In the genomic region with DNA sequence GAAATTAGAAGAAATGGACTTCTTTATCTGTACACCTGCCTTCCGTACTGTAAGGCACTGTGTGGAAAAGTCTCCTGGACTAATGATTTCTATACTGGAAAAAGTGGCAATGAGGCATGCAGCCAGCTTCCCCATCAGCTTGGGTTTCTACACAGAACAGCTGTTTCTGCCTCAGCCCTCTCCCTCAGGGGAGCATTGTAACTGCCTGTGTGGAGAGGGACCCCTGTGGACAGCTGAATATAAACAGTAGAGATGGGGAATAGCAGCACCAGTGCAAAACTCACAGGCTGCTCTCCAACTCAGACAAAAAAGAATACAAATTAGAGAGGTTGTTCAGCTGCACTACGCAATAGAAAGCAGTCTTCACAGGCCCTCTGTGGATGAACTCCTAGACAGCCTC, we compare ENCODE assay signal across 23 cellular contexts.
DNase-seq lines count a peak whose midpoint lies in the region; ATAC-seq and TF ChIP-seq lines count a peak whose summit lies in the region.
"Had no signal": no experiment of that assay in that cellular context is flagged by ENCODE, and none has a peak within 500 bp of the region (broad histone marks: within the 10 kb centered on the region; RNA-seq: fewer than 3 reads in every experiment).

No MANE protein-coding gene starts in this region.

- H4K20me1 ChIP-seq in GM23338 (replicated peaks; ENCODE audit: insufficient read depth): no peaks in the 10 kb centered on the region

- no peak overlapping the region for H3K27ac Mint-ChIP-seq in GM23338
- peak overlapping the region; percentile 58 to 89 (median 86) for H3K27ac Mint-ChIP-seq in nephron
- no peak overlapping the region for H3K27ac Mint-ChIP-seq in natural killer cell
- H3K27ac Mint-ChIP-seq in activated T-cell treated with anti-CD3 and anti-CD28 coated beads, Interleukin-2, amount 50 U/mL, for 72 hours: no peak overlapping the region
- H3K27ac Mint-ChIP-seq: activated naive CD4-positive, alpha-beta T cell treated with anti-CD3 and anti-CD28 coated beads for 36 hours; activated T-cell treated with anti-CD3 and anti-CD28 coated beads, Interleukin-2, amount 50 U/mL, for 24 hours had no signal

- no peaks in the 10 kb centered on the region for H3K36me3 ChIP-seq in GM23338 (ENCODE audit: insufficient read depth)

- TF ChIP-seq CTCF in GM23338 (conservative IDR thresholded peaks at IDR 0.05; ENCODE audit: low read depth in 2 of 2): peak in 1 of 2 experiments; percentile 19; a peak in 2 of 4 replicates
- no peak for TF ChIP-seq CTCF in nephron (IDR thresholded peaks at IDR 0.05; ENCODE audit: unreplicated experiment in 3 of 3)
- TF ChIP-seq CTCF in natural killer cell (IDR thresholded peaks at IDR 0.05): no peak

- H3K9me3 Mint-ChIP-seq in GM23338 (peaks cover 38% of the 10 kb centered on the region), nephron (peaks cover 12% of the 10 kb centered on the region), natural killer cell (peaks cover 9 to 30% of the 10 kb centered on the region in 2 donors)
- H3K9me3 Mint-ChIP-seq in activated T-cell treated with anti-CD3 and anti-CD28 coated beads, Interleukin-2, amount 50 U/mL, for 72 hours: peaks cover 2 to 7% of the 10 kb centered on the region in 2 donors

- intact Hi-C loops in natural killer cell (cut with micrococcal nuclease): no loop called here

- DNase-seq in GM23338 (ENCODE audit: low spot score) (peak; percentile 36), NCI-H2081 treated with DMSO at 0.1 percent for 48 hours (lab: John Stamatoyannopoulos, UW) (peak; percentile 41), brain pericyte (ENCODE audit: low read depth, low spot score) (peak; percentile 6), natural killer cell (no peak), NCI-H1436 (lab: John Stamatoyannopoulos, UW) (no peak)
- no peak for DNase-seq in activated T-cell treated with anti-CD3 and anti-CD28 coated beads, Interleukin-2, amount 50 U/mL, for 72 hours
- DNase-seq: activated CD4-positive, alpha-beta T cell treated with anti-CD3 and anti-CD28 coated beads for 1 hour; activated naive CD4-positive, alpha-beta T cell treated with anti-CD3 and anti-CD28 coated beads for 36 hours; activated T-cell treated with anti-CD3 and anti-CD28 coated beads, Interleukin-2, amount 50 U/mL, for 24 hours; dorsolateral prefrontal cortex; KBM-7; NCI-H1930; NCI-H774; nucleus accumbens; PC-3; Right ventricle myocardium superior; stimulated activated CD4-positive, alpha-beta T cell treated with anti-CD3 and anti-CD28 coated beads, Interleukin-4, amount 100 ng/mL, for 24 hours; stimulated activated naive CD8-positive, alpha-beta T cell treated with anti-CD3 and anti-CD28 coated beads, Interleukin-15, Interleukin-2, amounts not matched to agents 100 U/mL and 50 U/mL, for 24 hours; SW 1271 had no signal

- no peak overlapping the region for H3K4me3 ChIP-seq in GM23338
- H3K4me3 ChIP-seq: dorsolateral prefrontal cortex had no signal

- no peaks in the 10 kb centered on the region for H3F3A ChIP-seq in GM23338 (replicated peaks; ENCODE audit: low read depth)

- H3K79me2 ChIP-seq in GM23338 (replicated peaks; ENCODE audit: insufficient read depth): no peaks in the 10 kb centered on the region

- ATAC-seq in GM23338: peak; percentile 93
- ATAC-seq in GM19455 (IDR thresholded peaks at IDR 0.05; ENCODE audit: unreplicated experiment): no peak
- ATAC-seq in natural killer cell: no peak
- ATAC-seq in activated T-cell treated with anti-CD3 and anti-CD28 coated beads, Interleukin-2, amount 50 U/mL, for 72 hours (replicated peaks in 1 of 2): no peak
- ATAC-seq: PC-3; stimulated activated naive CD8-positive, alpha-beta T cell treated with anti-CD3 and anti-CD28 coated beads, Interleukin-15, Interleukin-2, amounts not matched to agents 100 U/mL and 50 U/mL, for 24 hours had no signal

- no peaks in the 10 kb centered on the region for H3K9me2 ChIP-seq in GM23338 (ENCODE audit: insufficient read depth)

- peaks cover 15% of the 10 kb centered on the region; the same call in 2 of the 3 replicates for H3K4me1 Mint-ChIP-seq in GM23338
- H3K4me1 Mint-ChIP-seq in nephron: peaks cover 15% of the 10 kb centered on the region
- no peaks in the 10 kb centered on the region for H3K4me1 Mint-ChIP-seq in natural killer cell
- no peaks in the 10 kb centered on the region for H3K4me1 Mint-ChIP-seq in activated T-cell treated with anti-CD3 and anti-CD28 coated beads, Interleukin-2, amount 50 U/mL, for 72 hours (ENCODE audit: low read depth)
- H3K4me1 Mint-ChIP-seq: central memory CD8-positive, alpha-beta T cell had no signal

- peaks cover 7% of the 10 kb centered on the region; the same call in 1 of the 2 replicates for H3K4me1 ChIP-seq in GM23338 (ENCODE audit: insufficient read depth)

- no peak overlapping the region for H3K4me2 ChIP-seq in GM23338

- H3K27me3 ChIP-seq in GM23338 (ENCODE audit: insufficient read depth): no peaks in the 10 kb centered on the region

- peaks cover 54% of the 10 kb centered on the region for H3K36me3 Mint-ChIP-seq in GM23338 (ENCODE audit: low read depth)
- H3K36me3 Mint-ChIP-seq in nephron (ENCODE audit: low read depth): no peaks in the 10 kb centered on the region
- H3K36me3 Mint-ChIP-seq in natural killer cell: no peaks in the 10 kb centered on the region
- no peaks in the 10 kb centered on the region for H3K36me3 Mint-ChIP-seq in activated T-cell treated with anti-CD3 and anti-CD28 coated beads, Interleukin-2, amount 50 U/mL, for 72 hours (ENCODE audit: insufficient read depth in 2 of 2)

- no peak overlapping the region for H3K27ac ChIP-seq in GM23338 (ENCODE audit: low read depth)
- H3K27ac ChIP-seq: dorsolateral prefrontal cortex, epithelial cell of prostate had no signal

- H2AFZ ChIP-seq in GM23338: no peak overlapping the region

- no peak overlapping the region for H3K4me3 Mint-ChIP-seq in GM23338
- peak overlapping the region in 1 of 3 experiments; percentile 17 for H3K4me3 Mint-ChIP-seq in nephron
- H3K4me3 Mint-ChIP-seq in natural killer cell: no peak overlapping the region
- H3K4me3 Mint-ChIP-seq in activated T-cell treated with anti-CD3 and anti-CD28 coated beads, Interleukin-2, amount 50 U/mL, for 72 hours: no peak overlapping the region
- H3K4me3 Mint-ChIP-seq: activated naive CD4-positive, alpha-beta T cell treated with anti-CD3 and anti-CD28 coated beads for 36 hours; activated T-cell treated with anti-CD3 and anti-CD28 coated beads, Interleukin-2, amount 50 U/mL, for 24 hours; central memory CD8-positive, alpha-beta T cell had no signal

- H3K27me3 Mint-ChIP-seq in GM23338 (ENCODE audit: insufficient read depth, low read depth, poor library complexity) (no peaks in the 10 kb centered on the region), nephron (ENCODE audit: low read depth) (peaks cover 11% of the 10 kb centered on the region), natural killer cell (ENCODE audit: low read depth in 2 of 2) (no peaks in the 10 kb centered on the region)
- H3K27me3 Mint-ChIP-seq in activated T-cell treated with anti-CD3 and anti-CD28 coated beads, Interleukin-2, amount 50 U/mL, for 72 hours (ENCODE audit: low read depth): no peaks in the 10 kb centered on the region
- H3K27me3 Mint-ChIP-seq: activated T-cell treated with anti-CD3 and anti-CD28 coated beads, Interleukin-2, amount 50 U/mL, for 24 hours; central memory CD8-positive, alpha-beta T cell had no signal

TF ChIP-seq in GM23338, 12 proteins besides CTCF, POLR2A, EP300 and RAD21 (continues in another document):
- TF ChIP-seq ZNF114 (CRISPR knock-in tag; IDR thresholded peaks at IDR 0.05): no peak

Comparison
In these comparisons a context has a peak if more than half of its experiments do, and no peak if none do; other contexts are left out.
1. DNase-seq: peak in GM23338 (single experiment), NCI-H2081 treated with DMSO at 0.1 percent for 48 hours (single experiment) and brain pericyte (single experiment); none in natural killer cell (single experiment), NCI-H1436 (single experiment) and activated T-cell treated with anti-CD3 and anti-CD28 coated beads, Interleukin-2, amount 50 U/mL, for 72 hours (0 of 2).
2. H3K27ac Mint-ChIP-seq: peak in nephron (3 of 3); none in GM23338 (single experiment), natural killer cell (0 of 2) and activated T-cell treated with anti-CD3 and anti-CD28 coated beads, Interleukin-2, amount 50 U/mL, for 72 hours (single experiment).